1 cellular context compared by ENCODE assay signal in the genomic region with DNA sequence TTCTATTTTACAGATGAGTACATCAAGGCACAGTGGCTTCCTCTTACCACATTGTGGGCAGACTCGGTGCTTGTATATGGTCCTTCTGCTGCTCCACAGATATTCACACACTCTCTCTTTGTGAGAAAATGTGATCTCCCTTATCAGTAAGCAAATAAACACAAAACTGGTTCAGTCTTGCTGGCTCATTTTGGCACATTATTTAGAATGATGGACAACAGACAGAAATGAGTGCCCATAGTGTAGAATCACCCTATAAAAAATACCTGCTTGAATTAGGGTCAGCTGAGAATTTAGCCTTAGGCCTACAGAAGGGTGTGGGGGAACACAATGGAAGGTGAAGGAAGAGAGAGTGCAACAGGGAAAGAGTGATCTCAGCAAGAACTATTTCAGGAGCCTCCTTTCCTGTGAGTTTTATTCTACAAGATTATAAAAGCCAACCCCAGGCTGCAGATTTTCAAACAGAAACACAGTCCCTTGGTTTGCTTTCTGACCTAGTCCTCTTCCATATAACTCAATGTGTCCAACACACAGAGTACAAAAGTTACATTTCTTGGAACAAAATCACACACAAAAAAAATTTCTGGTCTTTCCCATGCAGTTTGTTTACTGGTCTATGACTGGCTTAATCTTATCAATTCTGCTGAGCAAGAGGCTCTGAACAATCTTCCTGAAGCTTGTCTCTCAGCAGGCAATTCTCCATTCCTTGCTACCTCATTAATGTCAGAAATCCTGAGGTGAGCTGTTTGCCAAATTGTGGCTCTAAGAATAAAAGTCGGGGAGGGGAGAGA.
TF ChIP-seq lines count a peak whose summit lies in the region.

No MANE protein-coding gene starts in this region.

TF ChIP-seq in H1, 55 proteins besides CTCF, POLR2A, EP300 and RAD21 (continued from another document):
- TF ChIP-seq, protein P1, sequence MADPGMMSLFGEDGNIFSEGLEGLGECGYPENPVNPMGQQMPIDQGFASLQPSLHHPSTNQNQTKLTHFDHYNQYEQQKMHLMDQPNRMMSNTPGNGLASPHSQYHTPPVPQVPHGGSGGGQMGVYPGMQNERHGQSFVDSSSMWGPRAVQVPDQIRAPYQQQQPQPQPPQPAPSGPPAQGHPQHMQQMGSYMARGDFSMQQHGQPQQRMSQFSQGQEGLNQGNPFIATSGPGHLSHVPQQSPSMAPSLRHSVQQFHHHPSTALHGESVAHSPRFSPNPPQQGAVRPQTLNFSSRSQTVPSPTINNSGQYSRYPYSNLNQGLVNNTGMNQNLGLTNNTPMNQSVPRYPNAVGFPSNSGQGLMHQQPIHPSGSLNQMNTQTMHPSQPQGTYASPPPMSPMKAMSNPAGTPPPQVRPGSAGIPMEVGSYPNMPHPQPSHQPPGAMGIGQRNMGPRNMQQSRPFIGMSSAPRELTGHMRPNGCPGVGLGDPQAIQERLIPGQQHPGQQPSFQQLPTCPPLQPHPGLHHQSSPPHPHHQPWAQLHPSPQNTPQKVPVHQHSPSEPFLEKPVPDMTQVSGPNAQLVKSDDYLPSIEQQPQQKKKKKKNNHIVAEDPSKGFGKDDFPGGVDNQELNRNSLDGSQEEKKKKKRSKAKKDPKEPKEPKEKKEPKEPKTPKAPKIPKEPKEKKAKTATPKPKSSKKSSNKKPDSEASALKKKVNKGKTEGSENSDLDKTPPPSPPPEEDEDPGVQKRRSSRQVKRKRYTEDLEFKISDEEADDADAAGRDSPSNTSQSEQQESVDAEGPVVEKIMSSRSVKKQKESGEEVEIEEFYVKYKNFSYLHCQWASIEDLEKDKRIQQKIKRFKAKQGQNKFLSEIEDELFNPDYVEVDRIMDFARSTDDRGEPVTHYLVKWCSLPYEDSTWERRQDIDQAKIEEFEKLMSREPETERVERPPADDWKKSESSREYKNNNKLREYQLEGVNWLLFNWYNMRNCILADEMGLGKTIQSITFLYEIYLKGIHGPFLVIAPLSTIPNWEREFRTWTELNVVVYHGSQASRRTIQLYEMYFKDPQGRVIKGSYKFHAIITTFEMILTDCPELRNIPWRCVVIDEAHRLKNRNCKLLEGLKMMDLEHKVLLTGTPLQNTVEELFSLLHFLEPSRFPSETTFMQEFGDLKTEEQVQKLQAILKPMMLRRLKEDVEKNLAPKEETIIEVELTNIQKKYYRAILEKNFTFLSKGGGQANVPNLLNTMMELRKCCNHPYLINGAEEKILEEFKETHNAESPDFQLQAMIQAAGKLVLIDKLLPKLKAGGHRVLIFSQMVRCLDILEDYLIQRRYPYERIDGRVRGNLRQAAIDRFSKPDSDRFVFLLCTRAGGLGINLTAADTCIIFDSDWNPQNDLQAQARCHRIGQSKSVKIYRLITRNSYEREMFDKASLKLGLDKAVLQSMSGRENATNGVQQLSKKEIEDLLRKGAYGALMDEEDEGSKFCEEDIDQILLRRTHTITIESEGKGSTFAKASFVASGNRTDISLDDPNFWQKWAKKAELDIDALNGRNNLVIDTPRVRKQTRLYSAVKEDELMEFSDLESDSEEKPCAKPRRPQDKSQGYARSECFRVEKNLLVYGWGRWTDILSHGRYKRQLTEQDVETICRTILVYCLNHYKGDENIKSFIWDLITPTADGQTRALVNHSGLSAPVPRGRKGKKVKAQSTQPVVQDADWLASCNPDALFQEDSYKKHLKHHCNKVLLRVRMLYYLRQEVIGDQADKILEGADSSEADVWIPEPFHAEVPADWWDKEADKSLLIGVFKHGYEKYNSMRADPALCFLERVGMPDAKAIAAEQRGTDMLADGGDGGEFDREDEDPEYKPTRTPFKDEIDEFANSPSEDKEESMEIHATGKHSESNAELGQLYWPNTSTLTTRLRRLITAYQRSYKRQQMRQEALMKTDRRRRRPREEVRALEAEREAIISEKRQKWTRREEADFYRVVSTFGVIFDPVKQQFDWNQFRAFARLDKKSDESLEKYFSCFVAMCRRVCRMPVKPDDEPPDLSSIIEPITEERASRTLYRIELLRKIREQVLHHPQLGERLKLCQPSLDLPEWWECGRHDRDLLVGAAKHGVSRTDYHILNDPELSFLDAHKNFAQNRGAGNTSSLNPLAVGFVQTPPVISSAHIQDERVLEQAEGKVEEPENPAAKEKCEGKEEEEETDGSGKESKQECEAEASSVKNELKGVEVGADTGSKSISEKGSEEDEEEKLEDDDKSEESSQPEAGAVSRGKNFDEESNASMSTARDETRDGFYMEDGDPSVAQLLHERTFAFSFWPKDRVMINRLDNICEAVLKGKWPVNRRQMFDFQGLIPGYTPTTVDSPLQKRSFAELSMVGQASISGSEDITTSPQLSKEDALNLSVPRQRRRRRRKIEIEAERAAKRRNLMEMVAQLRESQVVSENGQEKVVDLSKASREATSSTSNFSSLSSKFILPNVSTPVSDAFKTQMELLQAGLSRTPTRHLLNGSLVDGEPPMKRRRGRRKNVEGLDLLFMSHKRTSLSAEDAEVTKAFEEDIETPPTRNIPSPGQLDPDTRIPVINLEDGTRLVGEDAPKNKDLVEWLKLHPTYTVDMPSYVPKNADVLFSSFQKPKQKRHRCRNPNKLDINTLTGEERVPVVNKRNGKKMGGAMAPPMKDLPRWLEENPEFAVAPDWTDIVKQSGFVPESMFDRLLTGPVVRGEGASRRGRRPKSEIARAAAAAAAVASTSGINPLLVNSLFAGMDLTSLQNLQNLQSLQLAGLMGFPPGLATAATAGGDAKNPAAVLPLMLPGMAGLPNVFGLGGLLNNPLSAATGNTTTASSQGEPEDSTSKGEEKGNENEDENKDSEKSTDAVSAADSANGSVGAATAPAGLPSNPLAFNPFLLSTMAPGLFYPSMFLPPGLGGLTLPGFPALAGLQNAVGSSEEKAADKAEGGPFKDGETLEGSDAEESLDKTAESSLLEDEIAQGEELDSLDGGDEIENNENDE (IDR thresholded peaks at IDR 0.05; ENCODE audit: insufficient replicate concordance, low read length) = no peak
- no peak for TF ChIP-seq SP1 (IDR thresholded peaks at IDR 0.05; ENCODE audit: low read depth, low read length)
- TF ChIP-seq FOSL1 (IDR thresholded peaks at IDR 0.05; ENCODE audit: insufficient read depth, low read depth, low read length) = no peak
- TF ChIP-seq CHD2 (IDR thresholded peaks at IDR 0.05; ENCODE audit: low read length) = no peak
- TF ChIP-seq SIN3A (conservative IDR thresholded peaks at IDR 0.05 in 1 of 2, IDR thresholded peaks at IDR 0.05 in 1 of 2; ENCODE audit: low read depth in 1 of 2, low read length in 2 of 2) = no peak
